8 cellular contexts compared by ENCODE assay signal in the genomic region with DNA sequence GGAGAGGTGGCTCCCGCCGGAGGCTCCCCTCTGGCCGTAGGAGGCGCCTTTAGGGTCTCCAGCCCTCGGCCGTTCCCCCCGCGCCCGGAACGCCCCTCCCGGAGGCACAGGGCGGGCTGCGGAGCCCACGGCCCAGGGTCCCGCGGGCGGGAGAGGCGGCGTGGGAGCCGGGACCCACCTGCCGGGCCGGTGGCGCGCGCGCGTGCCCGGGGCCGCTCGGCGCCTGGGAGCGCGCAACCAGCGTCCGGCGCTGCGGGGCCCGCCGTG. TPM values are rescaled to one million over a fixed set of nuclear protein-coding genes. Genes with fewer than 3 reads are reported as not detected.
DNase-seq lines count a peak whose midpoint lies in the region; ATAC-seq and TF ChIP-seq lines count a peak whose summit lies in the region.

A gene with protein sequence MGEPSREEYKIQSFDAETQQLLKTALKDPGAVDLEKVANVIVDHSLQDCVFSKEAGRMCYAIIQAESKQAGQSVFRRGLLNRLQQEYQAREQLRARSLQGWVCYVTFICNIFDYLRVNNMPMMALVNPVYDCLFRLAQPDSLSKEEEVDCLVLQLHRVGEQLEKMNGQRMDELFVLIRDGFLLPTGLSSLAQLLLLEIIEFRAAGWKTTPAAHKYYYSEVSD (minus strand): TSS at position 266 of the 267 bp plus-strand sequence. CDS start 1,036 bp downstream, outside the sequence.

- H3K27me3 Mint-ChIP-seq in T-helper 17 cell, result no peaks in the 10 kb centered on the region

- TF ChIP-seq POLR2A in ovary (IDR thresholded peaks at IDR 0.05), result peak; percentile 47

- peak within 1 kb of the TSS; percentile 90 for H3K4me3 Mint-ChIP-seq in T-helper 17 cell

- intact Hi-C loops in T-helper 2 cell treated with Interferon-gamma antibody and Interleukin-4, amounts not matched to agents 100 ng/mL and 5 ng/mL, for 36 hours (cut with micrococcal nuclease), result loop anchor here (1.0 to 5.0 kb wide), 3 partner anchors 10 to 89 kb away; a partner anchor contains a TSS
- intact Hi-C loops in ovary (cut with DNase I), result loop anchor here in 1 of 4 donors (5.0 kb wide), 1 partner anchor 136 kb away; a partner anchor contains a TSS

- peaks cover 2% of the 10 kb centered on the region for H3K4me1 ChIP-seq in ovary (ENCODE audit: insufficient read depth)

- 0 to 2% (median 1%) methylated on average over 12 to 39 of the region's 39 CpGs for WGBS in ovary, 3 donors

- H3K9me3 ChIP-seq in T-helper 17 cell (ENCODE audit: control insufficient read depth, low read length, poor library complexity, severe bottlenecking), result no peaks in the 10 kb centered on the region
- H3K9me3 ChIP-seq in ovary, result no peaks in the 10 kb centered on the region

- no peak for ATAC-seq in T-helper 17 cell

- H3K4me1 Mint-ChIP-seq in T-helper 17 cell, result peaks cover 26% of the 10 kb centered on the region

- peak within 1 kb of the TSS; percentile 67 to 85 for H3K27ac ChIP-seq in ovary

- H3K27me3 ChIP-seq in ovary, result no peaks in the 10 kb centered on the region

- H3K27ac Mint-ChIP-seq in T-helper 17 cell, result peak within 1 kb of the TSS; percentile 80

- DNase-seq in T-helper 2 cell, result no peak
- DNase-seq in T-helper 17 cell, result no peak
- no peak for DNase-seq in fibroblast of the aortic adventitia (ENCODE audit: low read depth)
- no peak for DNase-seq in ovary
- no peak for DNase-seq in HCEC 1CT
- no peak for DNase-seq in GDM1 (lab: John Stamatoyannopoulos, UW)
- no peak for DNase-seq in putamen (ENCODE audit: low spot score)

- H3K36me3 Mint-ChIP-seq in T-helper 17 cell (ENCODE audit: low read depth), result peaks cover 2% of the 10 kb centered on the region

- peak within 1 kb of the TSS; percentile 80 for H3K4me3 ChIP-seq in fibroblast of the aortic adventitia (ENCODE audit: low read depth, low read length)
- peak within 1 kb of the TSS; percentile 82 for H3K4me3 ChIP-seq in ovary

- TF ChIP-seq EP300 in ovary (IDR thresholded peaks at IDR 0.05), result no peak

- H3K36me3 ChIP-seq in ovary, result no peaks in the 10 kb centered on the region

- TF ChIP-seq CTCF in fibroblast of the aortic adventitia (IDR thresholded peaks at IDR 0.05; ENCODE audit: insufficient read depth, low read length) (no peak), ovary (IDR thresholded peaks at IDR 0.05) (no peak)

RNA-seq across cellular contexts. Expression of the gene that starts here (rescaled TPM):
- total RNA-seq in T-helper 2 cell treated with Interferon-gamma antibody and Interleukin-4, amounts not matched to agents 100 ng/mL and 5 ng/mL, for 36 hours, result 41.6 and 43.0 TPM in 2 replicates
- 10 to 100 TPM; 27.0 to 35.0 TPM for total RNA-seq in T-helper 17 cell
- 3.8 and 9.9 TPM in 2 replicates for total RNA-seq in fibroblast of the aortic adventitia (ENCODE audit: low replicate concordance)
- 10 to 100 TPM; 11.8 to 20.3 (median 13.9) TPM for total RNA-seq in ovary
- polyA plus RNA-seq in ovary, result 10 to 100 TPM; 15.7 to 17.8 TPM
